In the genomic region with DNA sequence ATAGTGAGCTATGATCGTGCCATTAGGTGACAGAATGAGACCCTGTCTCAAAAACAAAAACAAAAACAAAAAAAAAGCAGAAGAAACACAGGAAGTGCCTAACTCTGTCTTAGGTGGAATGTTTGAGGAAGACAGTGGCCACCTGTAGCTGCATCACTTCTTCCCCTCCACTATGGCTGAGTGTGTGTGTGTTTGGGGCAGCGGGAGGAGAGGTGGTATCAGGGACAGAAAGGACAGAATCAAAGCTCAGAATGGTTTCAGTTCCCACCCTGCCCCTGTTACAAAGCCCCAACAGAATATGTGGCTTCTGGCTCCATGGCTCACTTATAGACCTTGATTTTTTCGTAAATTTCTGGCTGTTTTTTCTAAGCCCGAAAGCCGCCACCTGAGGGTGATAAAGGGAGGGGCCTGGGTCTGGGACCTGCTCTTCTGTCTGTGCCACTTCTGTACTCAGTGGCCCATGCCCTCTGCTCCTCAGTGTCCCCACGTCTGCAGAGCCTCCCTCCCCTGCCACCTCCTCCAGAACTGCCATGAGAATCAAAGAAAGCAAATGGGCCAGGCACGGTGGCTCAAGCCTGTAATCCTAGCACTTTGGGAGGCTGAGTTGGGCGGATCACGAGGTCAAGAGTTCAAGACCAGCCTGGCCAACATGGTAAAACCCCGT, we compare ENCODE assay signal across 2 cellular contexts.
TF ChIP-seq lines count a peak whose summit lies in the region.

No MANE protein-coding gene starts in this region.

TF ChIP-seq in HepG2, 621 proteins besides CTCF, POLR2A, EP300 and RAD21:
- TF ChIP-seq JUND (CRISPR knock-in tag; IDR thresholded peaks at IDR 0.05) (no peak), ZNF160 (CRISPR knock-in tag; IDR thresholded peaks at IDR 0.05) (no peak), ZNF225 (CRISPR knock-in tag; IDR thresholded peaks at IDR 0.05) (0 out of 2 replicates have a peak, but pooled peaks have one; percentile 20), ZNF468 (CRISPR knock-in tag; IDR thresholded peaks at IDR 0.05) (no peak), ZNF343 (CRISPR knock-in tag; IDR thresholded peaks at IDR 0.05) (no peak), PHF5A (CRISPR knock-in tag; IDR thresholded peaks at IDR 0.05; ENCODE audit: low read depth, unreplicated experiment) (no peak)
- TF ChIP-seq, protein P1, sequence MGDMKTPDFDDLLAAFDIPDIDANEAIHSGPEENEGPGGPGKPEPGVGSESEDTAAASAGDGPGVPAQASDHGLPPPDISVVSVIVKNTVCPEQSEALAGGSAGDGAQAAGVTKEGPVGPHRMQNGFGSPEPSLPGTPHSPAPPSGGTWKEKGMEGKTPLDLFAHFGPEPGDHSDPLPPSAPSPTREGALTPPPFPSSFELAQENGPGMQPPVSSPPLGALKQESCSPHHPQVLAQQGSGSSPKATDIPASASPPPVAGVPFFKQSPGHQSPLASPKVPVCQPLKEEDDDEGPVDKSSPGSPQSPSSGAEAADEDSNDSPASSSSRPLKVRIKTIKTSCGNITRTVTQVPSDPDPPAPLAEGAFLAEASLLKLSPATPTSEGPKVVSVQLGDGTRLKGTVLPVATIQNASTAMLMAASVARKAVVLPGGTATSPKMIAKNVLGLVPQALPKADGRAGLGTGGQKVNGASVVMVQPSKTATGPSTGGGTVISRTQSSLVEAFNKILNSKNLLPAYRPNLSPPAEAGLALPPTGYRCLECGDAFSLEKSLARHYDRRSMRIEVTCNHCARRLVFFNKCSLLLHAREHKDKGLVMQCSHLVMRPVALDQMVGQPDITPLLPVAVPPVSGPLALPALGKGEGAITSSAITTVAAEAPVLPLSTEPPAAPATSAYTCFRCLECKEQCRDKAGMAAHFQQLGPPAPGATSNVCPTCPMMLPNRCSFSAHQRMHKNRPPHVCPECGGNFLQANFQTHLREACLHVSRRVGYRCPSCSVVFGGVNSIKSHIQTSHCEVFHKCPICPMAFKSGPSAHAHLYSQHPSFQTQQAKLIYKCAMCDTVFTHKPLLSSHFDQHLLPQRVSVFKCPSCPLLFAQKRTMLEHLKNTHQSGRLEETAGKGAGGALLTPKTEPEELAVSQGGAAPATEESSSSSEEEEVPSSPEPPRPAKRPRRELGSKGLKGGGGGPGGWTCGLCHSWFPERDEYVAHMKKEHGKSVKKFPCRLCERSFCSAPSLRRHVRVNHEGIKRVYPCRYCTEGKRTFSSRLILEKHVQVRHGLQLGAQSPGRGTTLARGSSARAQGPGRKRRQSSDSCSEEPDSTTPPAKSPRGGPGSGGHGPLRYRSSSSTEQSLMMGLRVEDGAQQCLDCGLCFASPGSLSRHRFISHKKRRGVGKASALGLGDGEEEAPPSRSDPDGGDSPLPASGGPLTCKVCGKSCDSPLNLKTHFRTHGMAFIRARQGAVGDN (CRISPR knock-in tag; IDR thresholded peaks at IDR 0.05) = no peak

TF ChIP-seq in GM12878, 131 proteins besides CTCF, POLR2A, EP300 and RAD21:
- TF ChIP-seq, protein P2, sequence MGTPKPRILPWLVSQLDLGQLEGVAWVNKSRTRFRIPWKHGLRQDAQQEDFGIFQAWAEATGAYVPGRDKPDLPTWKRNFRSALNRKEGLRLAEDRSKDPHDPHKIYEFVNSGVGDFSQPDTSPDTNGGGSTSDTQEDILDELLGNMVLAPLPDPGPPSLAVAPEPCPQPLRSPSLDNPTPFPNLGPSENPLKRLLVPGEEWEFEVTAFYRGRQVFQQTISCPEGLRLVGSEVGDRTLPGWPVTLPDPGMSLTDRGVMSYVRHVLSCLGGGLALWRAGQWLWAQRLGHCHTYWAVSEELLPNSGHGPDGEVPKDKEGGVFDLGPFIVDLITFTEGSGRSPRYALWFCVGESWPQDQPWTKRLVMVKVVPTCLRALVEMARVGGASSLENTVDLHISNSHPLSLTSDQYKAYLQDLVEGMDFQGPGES (IDR thresholded peaks at IDR 0.05) = no peak
- TF ChIP-seq, protein P3, sequence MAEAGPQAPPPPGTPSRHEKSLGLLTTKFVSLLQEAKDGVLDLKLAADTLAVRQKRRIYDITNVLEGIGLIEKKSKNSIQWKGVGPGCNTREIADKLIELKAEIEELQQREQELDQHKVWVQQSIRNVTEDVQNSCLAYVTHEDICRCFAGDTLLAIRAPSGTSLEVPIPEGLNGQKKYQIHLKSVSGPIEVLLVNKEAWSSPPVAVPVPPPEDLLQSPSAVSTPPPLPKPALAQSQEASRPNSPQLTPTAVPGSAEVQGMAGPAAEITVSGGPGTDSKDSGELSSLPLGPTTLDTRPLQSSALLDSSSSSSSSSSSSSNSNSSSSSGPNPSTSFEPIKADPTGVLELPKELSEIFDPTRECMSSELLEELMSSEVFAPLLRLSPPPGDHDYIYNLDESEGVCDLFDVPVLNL (IDR thresholded peaks at IDR 0.05; ENCODE audit: low read depth, low read length) = no peak
- TF ChIP-seq ATF7 (IDR thresholded peaks at IDR 0.05; ENCODE audit: low read depth) (no peak), SMARCA5 (IDR thresholded peaks at IDR 0.05) (no peak), MTA2 (IDR thresholded peaks at IDR 0.05; ENCODE audit: low read depth) (no peak), SREBF2 (IDR thresholded peaks at IDR 0.05; ENCODE audit: low read length) (no peak)
